ENCODE assay signal across 13 cellular contexts in genomic region chr3:177606891-177607290, GRCh38.
A peak's percentile ranks its signal among the peaks of the same experiment; 100 is the strongest.
DNase-seq lines count a peak whose midpoint lies in the region; ATAC-seq and TF ChIP-seq lines count a peak whose summit lies in the region.
"Had no signal": no experiment of that assay in that cellular context is flagged by ENCODE, and none has a peak within 500 bp of the region (broad histone marks: within the 10 kb centered on the region; RNA-seq: fewer than 3 reads in every experiment).

No MANE protein-coding gene starts in this region.

- peaks cover 64% of the 10 kb centered on the region for H3K4me1 Mint-ChIP-seq in progenitor cell of endocrine pancreas (ENCODE audit: low read depth)

- DNase-seq in NCI-H2196 treated with DMSO at 0.1 percent for 48 hours (lab: John Stamatoyannopoulos, UW; ENCODE audit: unreplicated experiment) (peak; percentile 28), NCI-H2196 (lab: John Stamatoyannopoulos, UW; ENCODE audit: unreplicated experiment) (no peak), NCI-H146 (lab: John Stamatoyannopoulos, UW) (peak; percentile 91), progenitor cell of endocrine pancreas (ENCODE audit: low spot score, unreplicated experiment) (no peak), OCI-M1 (lab: John Stamatoyannopoulos, UW) (no peak), HCEC 1CT (no peak)
- DNase-seq: activated CD4-positive, alpha-beta T cell treated with anti-CD3 and anti-CD28 coated beads, Interleukin-2, amount 10 ng/mL, durations not matched to agents 7 days and 5 days; dermis blood vessel endothelial cell had no signal

- no peak for TF ChIP-seq CTCF in progenitor cell of endocrine pancreas (IDR thresholded peaks at IDR 0.05; ENCODE audit: unreplicated experiment)

- ATAC-seq in esophagus mucosa (peak; percentile 64), GM18873 (IDR thresholded peaks at IDR 0.05; ENCODE audit: low FRiP score, unreplicated experiment) (no peak)
- ATAC-seq: HCT116 had no signal

- H3K27ac Mint-ChIP-seq in progenitor cell of endocrine pancreas, result peak overlapping the region; percentile 71
- H3K27ac Mint-ChIP-seq: activated CD4-positive, alpha-beta T cell treated with anti-CD3 and anti-CD28 coated beads, Interleukin-2, amount 10 ng/mL, durations not matched to agents 7 days and 5 days; activated T-helper 1 cell treated with anti-CD3 and anti-CD28 coated beads, Interleukin-12 subunit alpha, Interleukin-12 subunit beta, Interleukin-2, Interleukin-4 antibody, amounts not matched to agents 30 ng/mL and 10 ng/mL and 1 ng/mL, durations not matched to agents 14 hours and 24 hours and 36 hours; T-helper 2 cell treated with Interferon-gamma antibody and Interleukin-4, amounts not matched to agents 5 μg/mL and 100 μg/mL, for 36 hours had no signal

- no peak overlapping the region for H3K4me3 Mint-ChIP-seq in progenitor cell of endocrine pancreas (ENCODE audit: low read depth)
- H3K4me3 Mint-ChIP-seq: activated CD4-positive, alpha-beta T cell treated with anti-CD3 and anti-CD28 coated beads, Interleukin-2, amount 10 ng/mL, durations not matched to agents 7 days and 5 days; activated T-helper 1 cell treated with anti-CD3 and anti-CD28 coated beads, Interleukin-12 subunit alpha, Interleukin-12 subunit beta, Interleukin-2, Interleukin-4 antibody, amounts not matched to agents 30 ng/mL and 10 ng/mL and 1 ng/mL, durations not matched to agents 14 hours and 24 hours and 36 hours; T-helper 2 cell treated with Interferon-gamma antibody and Interleukin-4, amounts not matched to agents 5 μg/mL and 100 μg/mL, for 36 hours had no signal

- H3K9me3 Mint-ChIP-seq in progenitor cell of endocrine pancreas (ENCODE audit: low read depth), result peaks cover 3% of the 10 kb centered on the region
- H3K9me3 Mint-ChIP-seq: activated T-helper 1 cell treated with anti-CD3 and anti-CD28 coated beads, Interleukin-12 subunit alpha, Interleukin-12 subunit beta, Interleukin-2, Interleukin-4 antibody, amounts not matched to agents 30 ng/mL and 10 ng/mL and 1 ng/mL, durations not matched to agents 14 hours and 24 hours and 36 hours had no signal

- H3K27me3 Mint-ChIP-seq in progenitor cell of endocrine pancreas, result no peaks in the 10 kb centered on the region
- H3K27me3 Mint-ChIP-seq: activated CD4-positive, alpha-beta T cell treated with anti-CD3 and anti-CD28 coated beads, Interleukin-2, amount 10 ng/mL, durations not matched to agents 7 days and 5 days had no signal

- H3K36me3 Mint-ChIP-seq in progenitor cell of endocrine pancreas (ENCODE audit: insufficient read depth), result no peaks in the 10 kb centered on the region

Comparison
In these comparisons a context has a peak if more than half of its experiments do, and no peak if none do; other contexts are left out.
1. DNase-seq: peak in NCI-H2196 treated with DMSO at 0.1 percent for 48 hours (single experiment) and NCI-H146 (single experiment); none in NCI-H2196 (single experiment), progenitor cell of endocrine pancreas (single experiment), OCI-M1 (single experiment) and HCEC 1CT (single experiment).